14 cellular contexts compared by ENCODE assay signal in genomic region chr16:84999200-84999599, GRCh38. TPM values are rescaled to one million over a fixed set of nuclear protein-coding genes. Genes with fewer than 3 reads are reported as not detected.
DNase-seq lines count a peak whose midpoint lies in the region; TF ChIP-seq lines count a peak whose summit lies in the region.
"Had no signal": no experiment of that assay in that cellular context is flagged by ENCODE, and none has a peak within 500 bp of the region (broad histone marks: within the 10 kb centered on the region; RNA-seq: fewer than 3 reads in every experiment).

No MANE protein-coding gene starts in this region.

- DNase-seq in ELR (ENCODE audit: low read depth) (peak; percentile 61), ascending aorta (ENCODE audit: low spot score in 2 of 2) (no peak), glomerular endothelial cell (ENCODE audit: extremely low read depth, low read depth, low spot score) (peak; percentile 45), HAP-1 (ENCODE audit: low spot score in 2 of 2) (no peak), HK-2 (ENCODE audit: unreplicated experiment) (no peak)
- no peak for DNase-seq in stimulated activated naive CD4-positive, alpha-beta T cell (lab: John Stamatoyannopoulos, UW)
- DNase-seq in activated CD4-positive, alpha-beta T cell treated with anti-CD3 and anti-CD28 coated beads, Interleukin-2, amount 10 ng/mL, durations not matched to agents 24 days and 14 days = no peak
- DNase-seq: activated naive CD4-positive, alpha-beta T cell treated with Interleukin-2 at 50 U/mL for 16 hours; CD8-positive, alpha-beta memory T cell; effector CD8-positive, alpha-beta T cell; H7; mesendoderm; NCI-H2081 had no signal

- no peaks in the 10 kb centered on the region for H3K27me3 Mint-ChIP-seq in activated CD4-positive, alpha-beta T cell treated with anti-CD3 and anti-CD28 coated beads, Interleukin-2, amount 10 ng/mL, durations not matched to agents 24 days and 14 days

- TF ChIP-seq CTCF in ascending aorta (IDR thresholded peaks at IDR 0.05) = no peak

- H3K27me3 ChIP-seq in ascending aorta (no peaks in the 10 kb centered on the region), skeletal muscle satellite cell (ENCODE audit: control insufficient read depth, insufficient read depth, low read length) (no peaks in the 10 kb centered on the region), HAP-1 (ENCODE audit: low read depth) (no peaks in the 10 kb centered on the region)

- H3K36me3 Mint-ChIP-seq in activated CD4-positive, alpha-beta T cell treated with anti-CD3 and anti-CD28 coated beads, Interleukin-2, amount 10 ng/mL, durations not matched to agents 24 days and 14 days (ENCODE audit: low read depth) = peaks cover 25% of the 10 kb centered on the region

- no peaks in the 10 kb centered on the region for H3K9me3 Mint-ChIP-seq in activated CD4-positive, alpha-beta T cell treated with anti-CD3 and anti-CD28 coated beads, Interleukin-2, amount 10 ng/mL, durations not matched to agents 24 days and 14 days
- H3K9me3 Mint-ChIP-seq: CD8-positive, alpha-beta memory T cell had no signal

- H3K27ac Mint-ChIP-seq in activated CD4-positive, alpha-beta T cell treated with anti-CD3 and anti-CD28 coated beads, Interleukin-2, amount 10 ng/mL, durations not matched to agents 24 days and 14 days = no peak overlapping the region

- H3K4me2 ChIP-seq in skeletal muscle satellite cell (ENCODE audit: low read length) = peak overlapping the region; percentile 50

- H3K36me3 ChIP-seq in ascending aorta = peaks cover 0 to 7% of the 10 kb centered on the region in 2 donors
- H3K36me3 ChIP-seq in skeletal muscle satellite cell (ENCODE audit: insufficient read depth, low read length) = peaks cover 25% of the 10 kb centered on the region
- H3K36me3 ChIP-seq in HAP-1 (replicated peaks) = peaks cover 26% of the 10 kb centered on the region

- H3K9ac ChIP-seq in skeletal muscle satellite cell (ENCODE audit: low read depth, low read length) = no peak overlapping the region

- in situ Hi-C loops in HAP-1 (cut with MboI; ENCODE audit: low sequenced_read_pairs) = no loop called here

- H3K4me3 ChIP-seq in ascending aorta = no peak overlapping the region
- no peak overlapping the region for H3K4me3 ChIP-seq in skeletal muscle satellite cell (ENCODE audit: low read length)
- H3K4me3 ChIP-seq in HAP-1 = no peak overlapping the region

- H3K9me3 ChIP-seq in ascending aorta (no peaks in the 10 kb centered on the region), skeletal muscle satellite cell (replicated peaks; ENCODE audit: low read length) (no peaks in the 10 kb centered on the region), HAP-1 (no peaks in the 10 kb centered on the region)

- peak overlapping the region; percentile 68 to 74 for H3K27ac ChIP-seq in ascending aorta

- peaks cover 30% of the 10 kb centered on the region for H3K4me1 Mint-ChIP-seq in activated CD4-positive, alpha-beta T cell treated with anti-CD3 and anti-CD28 coated beads, Interleukin-2, amount 10 ng/mL, durations not matched to agents 24 days and 14 days

- intact Hi-C loops in ascending aorta (cut with DNase I) = no loop called here
- intact Hi-C loops in activated CD4-positive, alpha-beta T cell treated with anti-CD3 and anti-CD28 coated beads, Interleukin-2, amount 10 ng/mL, durations not matched to agents 24 days and 14 days (cut with micrococcal nuclease) = no loop called here

- H3K4me1 ChIP-seq in ascending aorta (peaks cover 8 to 51% of the 10 kb centered on the region in 2 donors), skeletal muscle satellite cell (ENCODE audit: control insufficient read depth, insufficient read depth, low read length) (peaks cover 78% of the 10 kb centered on the region), HAP-1 (no peaks in the 10 kb centered on the region; the same call in 1 of the 2 replicates)

- H3K4me3 Mint-ChIP-seq in activated CD4-positive, alpha-beta T cell treated with anti-CD3 and anti-CD28 coated beads, Interleukin-2, amount 10 ng/mL, durations not matched to agents 24 days and 14 days = no peak overlapping the region
- H3K4me3 Mint-ChIP-seq: CD8-positive, alpha-beta memory T cell had no signal

RNA-seq across cellular contexts. Expression of gene ZDHHC7, which starts 12.1 kb away (rescaled TPM):
- total RNA-seq in ascending aorta (70.7 TPM), glomerular endothelial cell (71.7 and 72.6 TPM in 2 replicates)
- total RNA-seq in skeletal muscle satellite cell (2012; rRNA removed) = 37.3 and 42.6 TPM in 2 replicates
- total RNA-seq in activated CD4-positive, alpha-beta T cell treated with anti-CD3 and anti-CD28 coated beads, Interleukin-2, amount 10 ng/mL, durations not matched to agents 24 days and 14 days = 28.9 and 30.8 TPM in 2 replicates

RNA-seq across cellular contexts. Expression of gene KIAA0513, which starts 28.4 kb away (rescaled TPM):
- total RNA-seq in ascending aorta = 131 TPM
- 4.6 and 6.2 TPM in 2 replicates for total RNA-seq in glomerular endothelial cell
- 6.3 and 6.6 TPM in 2 replicates for total RNA-seq in skeletal muscle satellite cell (2012; rRNA removed)
- total RNA-seq in activated CD4-positive, alpha-beta T cell treated with anti-CD3 and anti-CD28 coated beads, Interleukin-2, amount 10 ng/mL, durations not matched to agents 24 days and 14 days = 10.6 and 12.1 TPM in 2 replicates

Comparison
In these comparisons a context has a peak if more than half of its experiments do, and no peak if none do; other contexts are left out.
1. DNase-seq: peak in ELR (single experiment) and glomerular endothelial cell (single experiment); none in ascending aorta (0 of 2), HAP-1 (0 of 2), HK-2 (single experiment), stimulated activated naive CD4-positive, alpha-beta T cell (0 of 6) and activated CD4-positive, alpha-beta T cell treated with anti-CD3 and anti-CD28 coated beads, Interleukin-2, amount 10 ng/mL, durations not matched to agents 24 days and 14 days (single experiment).
2. RNA of gene KIAA0513, which starts 28.4 kb away (total RNA-seq): 131 TPM in ascending aorta (single experiment); 10.6 to 12.1 TPM in activated CD4-positive, alpha-beta T cell treated with anti-CD3 and anti-CD28 coated beads, Interleukin-2, amount 10 ng/mL, durations not matched to agents 24 days and 14 days and 4.6 to 6.2 TPM in glomerular endothelial cell; every median in the first group is over 10 times any median in the second.